In the genomic region with DNA sequence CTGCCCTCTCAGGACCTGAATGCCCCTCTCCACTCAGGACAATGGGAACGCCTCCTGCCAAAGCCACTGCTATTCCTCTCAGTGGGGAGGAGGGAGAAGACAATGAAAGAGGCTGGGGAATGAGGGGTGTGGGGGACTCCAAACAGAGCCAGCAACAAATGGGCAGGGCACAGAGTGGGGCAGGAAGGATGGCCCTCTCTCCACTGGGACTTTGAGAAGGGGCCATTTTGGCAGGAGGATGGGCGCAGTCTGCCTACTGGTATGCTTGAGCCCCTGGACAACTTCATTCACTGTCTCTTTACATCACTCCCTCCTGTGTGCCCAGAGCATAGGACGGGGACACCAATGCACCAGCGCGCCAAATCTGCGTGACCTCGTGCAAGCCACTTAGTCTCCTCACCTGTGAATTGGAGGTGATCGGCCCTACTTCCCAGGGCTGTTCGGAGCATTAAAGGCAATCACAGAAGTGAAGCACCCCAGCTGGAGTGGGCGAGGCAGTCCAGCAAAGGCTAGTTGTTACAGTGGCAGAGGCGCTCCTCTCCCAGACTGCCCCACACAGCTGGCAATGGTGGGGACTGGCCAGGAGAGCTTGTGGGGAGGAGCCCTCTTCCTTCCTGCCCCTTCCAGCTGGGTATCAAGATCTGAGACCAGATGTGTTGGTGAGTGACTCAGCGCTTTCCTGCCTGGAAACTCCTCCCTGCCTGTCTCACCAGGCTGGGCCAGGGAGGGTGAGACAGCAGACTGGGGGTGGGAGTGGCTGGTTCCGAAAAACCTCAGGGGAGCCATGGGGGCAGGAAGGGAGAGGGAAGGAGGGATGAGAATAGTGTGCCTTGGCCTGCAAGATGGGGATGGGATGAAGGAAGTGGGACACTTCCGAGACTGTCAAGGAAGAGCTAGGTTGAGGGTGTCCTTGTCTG, we compare ENCODE assay signal across 9 cellular contexts. TPM values are rescaled to one million over a fixed set of nuclear protein-coding genes. Genes with fewer than 3 reads are reported as not detected.
A peak's percentile ranks its signal among the peaks of the same experiment; 100 is the strongest.
DNase-seq lines count a peak whose midpoint lies in the region; ATAC-seq and TF ChIP-seq lines count a peak whose summit lies in the region.
"Had no signal": no experiment of that assay in that cellular context is flagged by ENCODE, and none has a peak within 500 bp of the region (broad histone marks: within the 10 kb centered on the region; RNA-seq: fewer than 3 reads in every experiment).

No MANE protein-coding gene starts in this region.

- H3K4me2 ChIP-seq in OCI-LY7 (ENCODE audit: low read length), result no peak overlapping the region

- BruUV-seq in OCI-LY7 (replicated peaks; lab: Mats Ljungman, UMichigan), result no TSS peak

- H2AFZ ChIP-seq in OCI-LY7 (ENCODE audit: low read length), result no peak overlapping the region

- H3K36me3 ChIP-seq in MG63, result no peaks in the 10 kb centered on the region
- no peaks in the 10 kb centered on the region for H3K36me3 ChIP-seq in right atrium auricular region
- no peaks in the 10 kb centered on the region for H3K36me3 ChIP-seq in OCI-LY7 (ENCODE audit: insufficient read depth, low read length)

- no peaks in the 10 kb centered on the region for H4K20me1 ChIP-seq in OCI-LY7 (ENCODE audit: insufficient read depth, low read length)

- intact Hi-C loops in OCI-LY7 (cut with micrococcal nuclease; ENCODE audit: unreplicated experiment), result no loop called here

- H3K9me3 ChIP-seq in MG63 (no peaks in the 10 kb centered on the region), right atrium auricular region (no peaks in the 10 kb centered on the region), OCI-LY7 (ENCODE audit: low read length) (no peaks in the 10 kb centered on the region)

- TF ChIP-seq CTCF in right atrium auricular region (IDR thresholded peaks at IDR 0.05) (no peak), OCI-LY7 (conservative IDR thresholded peaks at IDR 0.05; ENCODE audit: low read length) (no peak)

- H3K79me2 ChIP-seq in OCI-LY7 (ENCODE audit: insufficient read depth, low read depth, low read length), result no peaks in the 10 kb centered on the region

- peak; percentile 71 for ATAC-seq in activated CD8-positive, alpha-beta T cell treated with anti-CD3 and anti-CD28 coated beads, Interleukin-2, amount 10 ng/mL, durations not matched to agents 7 days and 5 days
- ATAC-seq in stimulated activated effector memory CD8-positive, alpha-beta T cell treated with anti-CD3 and anti-CD28 coated beads, Interleukin-12 subunit alpha, Interleukin-12 subunit beta, amount 100 ng/mL, for 72 hours, result peak; percentile 58
- ATAC-seq in GM19467 (IDR thresholded peaks at IDR 0.05; ENCODE audit: unreplicated experiment), result no peak

- H3K27me3 ChIP-seq in MG63, result no peaks in the 10 kb centered on the region
- H3K27me3 ChIP-seq in right atrium auricular region, result no peaks in the 10 kb centered on the region

- H3K4me1 ChIP-seq in right atrium auricular region (peaks cover 0 to 12% of the 10 kb centered on the region in 2 donors), OCI-LY7 (ENCODE audit: insufficient read depth, low read length, poor library complexity, severe bottlenecking) (no peaks in the 10 kb centered on the region)

- H3K4me3 ChIP-seq in MG63 (peak overlapping the region; percentile 6; the same call in 1 of the 2 replicates), right atrium auricular region (no peak overlapping the region), OCI-LY7 (ENCODE audit: low read depth, low read length, poor library complexity, severe bottlenecking) (no peak overlapping the region)

- CTCF ChIA-PET in activated CD8-positive, alpha-beta T cell treated with anti-CD3 and anti-CD28 coated beads, Interleukin-2, amount 10 ng/mL, durations not matched to agents 7 days and 5 days (lab: Charles Lee), result interaction anchor here (1.7 kb wide), 1 partner anchor 12 kb away, joined by 17 read pairs; no protein-coding TSS in a partner anchor
- CTCF ChIA-PET in OCI-LY7 (lab: Charles Lee; ENCODE audit: unreplicated experiment), result no interaction called here

- no peak overlapping the region for H3K27ac Mint-ChIP-seq in activated CD8-positive, alpha-beta T cell treated with anti-CD3 and anti-CD28 coated beads, Interleukin-2, amount 10 ng/mL, durations not matched to agents 7 days and 5 days
- peak overlapping the region; percentile 56 for H3K27ac Mint-ChIP-seq in stimulated activated effector memory CD8-positive, alpha-beta T cell treated with anti-CD3 and anti-CD28 coated beads, Interleukin-12 subunit alpha, Interleukin-12 subunit beta, amount 100 ng/mL, for 72 hours

- DNase-seq in DMS53 (lab: John Stamatoyannopoulos, UW) (peak; percentile 94), MG63 (peak; percentile 96), right atrium auricular region (ENCODE audit: low spot score) (peak; percentile 74), OCI-LY7 (ENCODE audit: low spot score) (no peak), NCI-H1092 treated with DMSO at 0.1 percent for 48 hours (lab: John Stamatoyannopoulos, UW) (no peak)
- no peak for DNase-seq in activated CD8-positive, alpha-beta T cell treated with anti-CD3 and anti-CD28 coated beads, Interleukin-2, amount 10 ng/mL, durations not matched to agents 7 days and 5 days
- no peak for DNase-seq in stimulated activated effector memory CD8-positive, alpha-beta T cell treated with anti-CD3 and anti-CD28 coated beads, Interleukin-12 subunit alpha, Interleukin-12 subunit beta, amount 100 ng/mL, for 72 hours (ENCODE audit: low spot score in 2 of 2)

- H3K4me1 Mint-ChIP-seq in activated CD8-positive, alpha-beta T cell treated with anti-CD3 and anti-CD28 coated beads, Interleukin-2, amount 10 ng/mL, durations not matched to agents 7 days and 5 days (ENCODE audit: low read depth), result peaks cover 14% of the 10 kb centered on the region
- H3K4me1 Mint-ChIP-seq in stimulated activated effector memory CD8-positive, alpha-beta T cell treated with anti-CD3 and anti-CD28 coated beads, Interleukin-12 subunit alpha, Interleukin-12 subunit beta, amount 100 ng/mL, for 72 hours, result peaks cover 13% of the 10 kb centered on the region

- H3K9me2 ChIP-seq in OCI-LY7 (ENCODE audit: insufficient read depth, low read length), result no peaks in the 10 kb centered on the region

- no peak overlapping the region for H3K4me3 Mint-ChIP-seq in activated CD8-positive, alpha-beta T cell treated with anti-CD3 and anti-CD28 coated beads, Interleukin-2, amount 10 ng/mL, durations not matched to agents 7 days and 5 days
- no peak overlapping the region for H3K4me3 Mint-ChIP-seq in stimulated activated effector memory CD8-positive, alpha-beta T cell treated with anti-CD3 and anti-CD28 coated beads, Interleukin-12 subunit alpha, Interleukin-12 subunit beta, amount 100 ng/mL, for 72 hours

- H3K36me3 Mint-ChIP-seq in activated CD8-positive, alpha-beta T cell treated with anti-CD3 and anti-CD28 coated beads, Interleukin-2, amount 10 ng/mL, durations not matched to agents 7 days and 5 days (ENCODE audit: low read depth), result no peaks in the 10 kb centered on the region
- no peaks in the 10 kb centered on the region for H3K36me3 Mint-ChIP-seq in stimulated activated effector memory CD8-positive, alpha-beta T cell treated with anti-CD3 and anti-CD28 coated beads, Interleukin-12 subunit alpha, Interleukin-12 subunit beta, amount 100 ng/mL, for 72 hours

- no peaks in the 10 kb centered on the region for H3K9me3 Mint-ChIP-seq in activated CD8-positive, alpha-beta T cell treated with anti-CD3 and anti-CD28 coated beads, Interleukin-2, amount 10 ng/mL, durations not matched to agents 7 days and 5 days (ENCODE audit: insufficient read depth)
- no peaks in the 10 kb centered on the region for H3K9me3 Mint-ChIP-seq in stimulated activated effector memory CD8-positive, alpha-beta T cell treated with anti-CD3 and anti-CD28 coated beads, Interleukin-12 subunit alpha, Interleukin-12 subunit beta, amount 100 ng/mL, for 72 hours

- H3K27me3 Mint-ChIP-seq in activated CD8-positive, alpha-beta T cell treated with anti-CD3 and anti-CD28 coated beads, Interleukin-2, amount 10 ng/mL, durations not matched to agents 7 days and 5 days (ENCODE audit: low read depth), result peaks cover 9% of the 10 kb centered on the region

- POLR2A ChIA-PET in activated CD8-positive, alpha-beta T cell treated with anti-CD3 and anti-CD28 coated beads, Interleukin-2, amount 10 ng/mL, durations not matched to agents 7 days and 5 days (lab: Charles Lee), result no interaction called here
- POLR2A ChIA-PET in OCI-LY7 (lab: Charles Lee), result interaction anchor here (0.6 kb wide), 1 partner anchor 205 kb away, joined by 4 read pairs; no protein-coding TSS in a partner anchor

- H3K27ac ChIP-seq in right atrium auricular region (no peak overlapping the region), OCI-LY7 (ENCODE audit: low read depth, low read length, poor library complexity, severe bottlenecking) (no peak overlapping the region)

RNA-seq across cellular contexts. Expression of a gene that starts 22.4 kb away (rescaled TPM):
- 50.0 and 51.2 TPM in 2 replicates for total RNA-seq in MG63 (2014; rRNA removed; shearing (Covaris generic); ENCODE audit: low replicate concordance)
- not detected for total RNA-seq in activated CD8-positive, alpha-beta T cell treated with anti-CD3 and anti-CD28 coated beads, Interleukin-2, amount 10 ng/mL, durations not matched to agents 7 days and 5 days
- total RNA-seq in right atrium auricular region, result 10 to 100 TPM; 19.0 to 32.8 TPM
- total RNA-seq in OCI-LY7 (2014; rRNA removed; shearing (Covaris generic)), result 0.09 TPM in 1 of 2 replicates, not detected in the other
- total RNA-seq in OCI-LY7 (2022), result not detected in 2 replicates
- total RNA-seq: T-helper 1 cell treated with Interleukin-12 subunit alpha and Interleukin-12 subunit beta and Interleukin-4 antibody, amounts not matched to agents 30 ng/mL and 1 ng/mL, for 36 hours had no signal

Comparison
In these comparisons a context has a peak if more than half of its experiments do, and no peak if none do; other contexts are left out.
1. DNase-seq: peak in DMS53 (single experiment), MG63 (single experiment) and right atrium auricular region (single experiment); none in activated CD8-positive, alpha-beta T cell treated with anti-CD3 and anti-CD28 coated beads, Interleukin-2, amount 10 ng/mL, durations not matched to agents 7 days and 5 days (single experiment), stimulated activated effector memory CD8-positive, alpha-beta T cell treated with anti-CD3 and anti-CD28 coated beads, Interleukin-12 subunit alpha, Interleukin-12 subunit beta, amount 100 ng/mL, for 72 hours (0 of 2), OCI-LY7 (single experiment) and NCI-H1092 treated with DMSO at 0.1 percent for 48 hours (single experiment).
2. RNA of a gene that starts 22.4 kb away (total RNA-seq): 50.0 to 51.2 TPM in MG63 and 19.0 to 32.8 TPM in right atrium auricular region; 0.09 TPM in OCI-LY7 and not detected in activated CD8-positive, alpha-beta T cell treated with anti-CD3 and anti-CD28 coated beads, Interleukin-2, amount 10 ng/mL, durations not matched to agents 7 days and 5 days; every median in the first group is over 10 times any median in the second.